In genomic region chr10:11908991-11909390, GRCh38 we compare ENCODE assay signal across 27 cellular contexts.
DNase-seq lines count a peak whose midpoint lies in the region; ATAC-seq, FAIRE-seq and TF ChIP-seq lines count a peak whose summit lies in the region.
"Had no signal": no experiment of that assay in that cellular context is flagged by ENCODE, and none has a peak within 500 bp of the region (broad histone marks: within the 10 kb centered on the region; RNA-seq: fewer than 3 reads in every experiment).

No MANE protein-coding gene starts in this region.

- no peak overlapping the region for H3K4me3 ChIP-seq in astrocyte (ENCODE audit: insufficient read depth, low read depth, low read length)
- no peak overlapping the region for H3K4me3 ChIP-seq in H1 (ENCODE audit: extremely low read depth in 1 of 4, insufficient read depth in 2 of 4, low read depth in 3 of 4, low read length in 4 of 4)
- no peak overlapping the region for H3K4me3 ChIP-seq in neural progenitor cell
- H3K4me3 ChIP-seq in naive thymus-derived CD4-positive, alpha-beta T cell (ENCODE audit: low read length) = no peak overlapping the region
- H3K4me3 ChIP-seq: SJSA1 had no signal

- H3K56ac ChIP-seq in H1 (replicated peaks; ENCODE audit: insufficient read length, low read depth, low read length) = no peak overlapping the region

- ATAC-seq in stimulated activated effector memory CD8-positive, alpha-beta T cell treated with anti-CD3 and anti-CD28 coated beads, Interleukin-12 subunit alpha, Interleukin-12 subunit beta, amount 100 ng/mL, for 72 hours = no peak
- no peak for ATAC-seq in activated T-cell treated with anti-CD3 and anti-CD28 coated beads, Interleukin-2, amount 50 U/mL, for 4 hours
- no peak for ATAC-seq in GM18858 (IDR thresholded peaks at IDR 0.05; ENCODE audit: unreplicated experiment)
- no peak for ATAC-seq in naive thymus-derived CD4-positive, alpha-beta T cell
- ATAC-seq: HCT116 had no signal

- H3K36me3 Mint-ChIP-seq in astrocyte (ENCODE audit: low read depth, unreplicated experiment) (no peaks in the 10 kb centered on the region), neural progenitor cell (no peaks in the 10 kb centered on the region)
- no peaks in the 10 kb centered on the region for H3K36me3 Mint-ChIP-seq in stimulated activated effector memory CD8-positive, alpha-beta T cell treated with anti-CD3 and anti-CD28 coated beads, Interleukin-12 subunit alpha, Interleukin-12 subunit beta, amount 100 ng/mL, for 72 hours
- H3K36me3 Mint-ChIP-seq in activated T-cell treated with anti-CD3 and anti-CD28 coated beads, Interleukin-2, amount 50 U/mL, for 4 hours (ENCODE audit: insufficient read depth) = no peaks in the 10 kb centered on the region
- H3K36me3 Mint-ChIP-seq in naive thymus-derived CD4-positive, alpha-beta T cell = no peaks in the 10 kb centered on the region
- H3K36me3 Mint-ChIP-seq: CD14-positive monocyte, IgD-negative memory B cell had no signal

- FAIRE-seq in astrocyte (lab: Jason Lieb, UNC) = no peak
- no peak for FAIRE-seq in H1 (lab: Jason Lieb, UNC)
- FAIRE-seq: GM12891, GM19239 had no signal

- peaks cover 14% of the 10 kb centered on the region for H3F3A ChIP-seq in neural progenitor cell (ENCODE audit: low read depth)

- POLR2A ChIA-PET in H1 (lab: Charles Lee; ENCODE audit: partially characterized antibody) = interaction anchor here (1.4 kb wide), 1 partner anchor 9 kb away, joined by 3 read pairs; no protein-coding TSS in a partner anchor
- POLR2A ChIA-PET in naive thymus-derived CD4-positive, alpha-beta T cell (lab: Charles Lee) = no interaction called here

- no peak overlapping the region for H3K27ac ChIP-seq in astrocyte (ENCODE audit: low read depth, low read length)
- H3K27ac ChIP-seq in H1 (ENCODE audit: low read depth, low read length) = no peak overlapping the region
- no peak overlapping the region for H3K27ac ChIP-seq in neural progenitor cell
- no peak overlapping the region for H3K27ac ChIP-seq in naive thymus-derived CD4-positive, alpha-beta T cell (ENCODE audit: low read depth, low read length)
- H3K27ac ChIP-seq: HL-60, SJSA1 had no signal

- H3K23me2 ChIP-seq in H1 (ENCODE audit: low read depth, low read length) = no peaks in the 10 kb centered on the region

- no peak overlapping the region for H2BK20ac ChIP-seq in H1 (ENCODE audit: low read length)

- H3K9me3 ChIP-seq in astrocyte (ENCODE audit: insufficient read depth, low read depth, low read length) (no peaks in the 10 kb centered on the region), H1 (ENCODE audit: insufficient read depth in 2 of 2, low read depth in 1 of 2, low read length in 1 of 2) (no peaks in the 10 kb centered on the region), neural progenitor cell (ENCODE audit: low read depth) (no peaks in the 10 kb centered on the region)
- H3K9me3 ChIP-seq in naive thymus-derived CD4-positive, alpha-beta T cell (ENCODE audit: control insufficient read depth in 2 of 3, low read length in 3 of 3) = no peaks in the 10 kb centered on the region
- H3K9me3 ChIP-seq: BE2C, SJSA1 had no signal

- no peak overlapping the region for H3K23ac ChIP-seq in H1 (ENCODE audit: insufficient read length)

- H2BK15ac ChIP-seq in H1 (ENCODE audit: low read length) = no peak overlapping the region

- no peak overlapping the region for H2AFZ ChIP-seq in astrocyte (ENCODE audit: low read depth, low read length)
- H2AFZ ChIP-seq in H1 (ENCODE audit: low read length) = no peak overlapping the region
- no peak overlapping the region for H2AFZ ChIP-seq in neural progenitor cell (replicated peaks)

- H3K27ac Mint-ChIP-seq in astrocyte (ENCODE audit: unreplicated experiment) (no peak overlapping the region), neural progenitor cell (peak overlapping the region; percentile 86)
- H3K27ac Mint-ChIP-seq in stimulated activated effector memory CD8-positive, alpha-beta T cell treated with anti-CD3 and anti-CD28 coated beads, Interleukin-12 subunit alpha, Interleukin-12 subunit beta, amount 100 ng/mL, for 72 hours = peak overlapping the region; percentile 14
- H3K27ac Mint-ChIP-seq in naive thymus-derived CD4-positive, alpha-beta T cell = no peak overlapping the region
- H3K27ac Mint-ChIP-seq: IgD-negative memory B cell had no signal

- H3K4me3 Mint-ChIP-seq in astrocyte (ENCODE audit: unreplicated experiment) (peak overlapping the region; percentile 30), neural progenitor cell (no peak overlapping the region)
- no peak overlapping the region for H3K4me3 Mint-ChIP-seq in stimulated activated effector memory CD8-positive, alpha-beta T cell treated with anti-CD3 and anti-CD28 coated beads, Interleukin-12 subunit alpha, Interleukin-12 subunit beta, amount 100 ng/mL, for 72 hours
- no peak overlapping the region for H3K4me3 Mint-ChIP-seq in activated T-cell treated with anti-CD3 and anti-CD28 coated beads, Interleukin-2, amount 50 U/mL, for 4 hours
- H3K4me3 Mint-ChIP-seq in naive thymus-derived CD4-positive, alpha-beta T cell = no peak overlapping the region
- H3K4me3 Mint-ChIP-seq: CD14-positive monocyte; CD8-positive, alpha-beta memory T cell; IgD-negative memory B cell had no signal

- H4K5ac ChIP-seq in H1 (ENCODE audit: insufficient read length, low read depth, low read length) = no peak overlapping the region

- peak overlapping the region; percentile 68 for H4K8ac ChIP-seq in H1 (ENCODE audit: extremely low read depth, insufficient read depth, low read length)

- no peak overlapping the region for H4K91ac ChIP-seq in H1 (replicated peaks; ENCODE audit: insufficient read length, low read length)

- no peaks in the 10 kb centered on the region for H3K4me1 ChIP-seq in astrocyte (ENCODE audit: insufficient read depth, low read length)
- H3K4me1 ChIP-seq in H1 (replicated peaks in 1 of 4; ENCODE audit: control insufficient read depth in 3 of 4, insufficient read depth in 4 of 4, low read length in 3 of 4) = no peaks in the 10 kb centered on the region; a peak in 2 of 7 replicates
- peaks cover 13% of the 10 kb centered on the region for H3K4me1 ChIP-seq in neural progenitor cell
- H3K4me1 ChIP-seq in naive thymus-derived CD4-positive, alpha-beta T cell (ENCODE audit: control insufficient read depth in 2 of 2, insufficient read depth in 2 of 2, low read length in 2 of 2) = no peaks in the 10 kb centered on the region
- H3K4me1 ChIP-seq: BE2C, SJSA1 had no signal

- H3K27me3 Mint-ChIP-seq in astrocyte (ENCODE audit: low read depth, unreplicated experiment) (peaks cover 17% of the 10 kb centered on the region), neural progenitor cell (ENCODE audit: insufficient read depth, low read depth) (peaks cover 6% of the 10 kb centered on the region)
- H3K27me3 Mint-ChIP-seq in activated T-cell treated with anti-CD3 and anti-CD28 coated beads, Interleukin-2, amount 50 U/mL, for 4 hours (ENCODE audit: low read depth) = peaks cover 2% of the 10 kb centered on the region
- H3K27me3 Mint-ChIP-seq in naive thymus-derived CD4-positive, alpha-beta T cell = peaks cover 0 to 10% (median 0%) of the 10 kb centered on the region in 5 donors

- H3K27me3 ChIP-seq in astrocyte (ENCODE audit: insufficient read depth, low read length) (no peaks in the 10 kb centered on the region), H1 (replicated peaks in 1 of 4; ENCODE audit: control insufficient read depth in 3 of 4, extremely low read depth in 1 of 4, insufficient read depth in 3 of 4, low read length in 3 of 4) (no peaks in the 10 kb centered on the region), neural progenitor cell (no peaks in the 10 kb centered on the region)
- no peaks in the 10 kb centered on the region for H3K27me3 ChIP-seq in naive thymus-derived CD4-positive, alpha-beta T cell (ENCODE audit: control insufficient read depth in 2 of 2, insufficient read depth in 2 of 2, low read length in 2 of 2)
- H3K27me3 ChIP-seq: BE2C, SJSA1 had no signal

- no peaks in the 10 kb centered on the region for H3K79me1 ChIP-seq in H1 (ENCODE audit: low read depth, low read length)

- 91% methylated on average over 11 of the region's 11 CpGs; no CpG with 5 or more reads in 1 of the 2 experiments for WGBS in H1 (ENCODE audit: extremely low coverage in 1 of 2, insufficient coverage in 1 of 2, insufficient read length in 1 of 2, insufficient replicate concordance in 2 of 2, low coverage in 1 of 2, low lambda C conversion rate in 2 of 2, missing lambda C conversion rate in 1 of 2), 2 experiments

- CTCF ChIA-PET in H1 (lab: Charles Lee; ENCODE audit: partially characterized antibody) = interaction anchor here (0.9 to 1.7 kb wide), 7 partner anchors 17 to 126 kb away, joined by 3 to 8 read pairs (median 3); no protein-coding TSS in a partner anchor
- CTCF ChIA-PET in naive thymus-derived CD4-positive, alpha-beta T cell (lab: Charles Lee) = interaction anchor here (0.6 kb wide), 1 partner anchor 61 kb away, joined by 3 read pairs; no protein-coding TSS in a partner anchor

- intact Hi-C loops in naive thymus-derived CD4-positive, alpha-beta T cell (cut with micrococcal nuclease) = no loop called here

- no peaks in the 10 kb centered on the region for H3K4me1 Mint-ChIP-seq in astrocyte (ENCODE audit: low read depth, unreplicated experiment)
- H3K4me1 Mint-ChIP-seq in neural progenitor cell = peaks cover 12% of the 10 kb centered on the region
- H3K4me1 Mint-ChIP-seq in stimulated activated effector memory CD8-positive, alpha-beta T cell treated with anti-CD3 and anti-CD28 coated beads, Interleukin-12 subunit alpha, Interleukin-12 subunit beta, amount 100 ng/mL, for 72 hours = peaks cover 6% of the 10 kb centered on the region
- no peaks in the 10 kb centered on the region for H3K4me1 Mint-ChIP-seq in activated T-cell treated with anti-CD3 and anti-CD28 coated beads, Interleukin-2, amount 50 U/mL, for 4 hours (ENCODE audit: low read depth)
- H3K4me1 Mint-ChIP-seq in naive thymus-derived CD4-positive, alpha-beta T cell = peaks cover 0 to 5% (median 0%) of the 10 kb centered on the region in 7 donors
- H3K4me1 Mint-ChIP-seq: CD14-positive monocyte had no signal

- TF ChIP-seq POLR2A in H1 (IDR thresholded peaks at IDR 0.05; ENCODE audit: control extremely low read depth in 1 of 2, low read depth in 2 of 2, low read length in 2 of 2) = no peak

- DNase-seq in astrocyte (ENCODE audit: low read depth) = no peak
- no peak for DNase-seq in H1 (ENCODE audit: low read depth in 1 of 2, low spot score in 2 of 2)
- DNase-seq in neural progenitor cell (ENCODE audit: low spot score) = no peak
- no peak for DNase-seq in stimulated activated effector memory CD8-positive, alpha-beta T cell treated with anti-CD3 and anti-CD28 coated beads, Interleukin-12 subunit alpha, Interleukin-12 subunit beta, amount 100 ng/mL, for 72 hours (ENCODE audit: low spot score in 2 of 2)
- no peak for DNase-seq in activated T-cell treated with anti-CD3 and anti-CD28 coated beads, Interleukin-2, amount 50 U/mL, for 4 hours
- no peak for DNase-seq in naive thymus-derived CD4-positive, alpha-beta T cell
- DNase-seq: BE2C; Calu3; CD8-positive, alpha-beta memory T cell; DMS79 treated with DMSO at 0.1 percent for 48 hours; GF-D8; NCI-H1092; NCI-H1417 treated with DMSO at 0.1 percent for 48 hours; NCI-H1694 treated with DMSO at 0.1 percent for 48 hours; NCI-H2081; NCI-H226; NCI-H510A; Right ventricle myocardium superior; RPMI8226 had no signal

- TF ChIP-seq RAD21 in H1 (IDR thresholded peaks at IDR 0.05 in 1 of 2, conservative IDR thresholded peaks at IDR 0.05 in 1 of 2; ENCODE audit: low read depth in 2 of 2, low read length in 2 of 2) = no peak

- TF ChIP-seq EP300 in H1 (IDR thresholded peaks at IDR 0.05; ENCODE audit: borderline replicate concordance in 1 of 2, low read depth in 2 of 2, low read length in 2 of 2) = no peak

- TF ChIP-seq CTCF in astrocyte (IDR thresholded peaks at IDR 0.05; ENCODE audit: insufficient read depth, low read depth, low read length) (no peak), H1 (IDR thresholded peaks at IDR 0.05; ENCODE audit: control extremely low read depth in 1 of 3, insufficient read depth in 1 of 3, low read depth in 1 of 3, low read length in 3 of 3) (no peak), neural progenitor cell (IDR thresholded peaks at IDR 0.05) (no peak)

- no peak overlapping the region; the same call in 1 of the 2 replicates for H3K18ac ChIP-seq in H1 (ENCODE audit: extremely low read depth, low read length)

- H2BK120ac ChIP-seq in H1 (replicated peaks; ENCODE audit: low read depth, low read length) = no peak overlapping the region

- H2AK5ac ChIP-seq in H1 (ENCODE audit: low read depth, low read length) = no peak overlapping the region

- no peak overlapping the region for H3K14ac ChIP-seq in H1 (ENCODE audit: insufficient read length)

- H3K36me3 ChIP-seq in astrocyte (ENCODE audit: insufficient read depth, low read length) (no peaks in the 10 kb centered on the region), H1 (ENCODE audit: control insufficient read depth in 2 of 4, insufficient read depth in 4 of 4, low read length in 3 of 4) (no peaks in the 10 kb centered on the region), neural progenitor cell (no peaks in the 10 kb centered on the region)
- H3K36me3 ChIP-seq in naive thymus-derived CD4-positive, alpha-beta T cell (ENCODE audit: control insufficient read depth in 2 of 3, insufficient read depth in 3 of 3, low read length in 3 of 3) = no peaks in the 10 kb centered on the region
- H3K36me3 ChIP-seq: BE2C, SJSA1 had no signal

- H3K4ac ChIP-seq in H1 (replicated peaks; ENCODE audit: insufficient read length, low read depth, low read length) = no peak overlapping the region

- no peak overlapping the region for H3K4me2 ChIP-seq in astrocyte (ENCODE audit: low read length)
- H3K4me2 ChIP-seq in H1 (ENCODE audit: insufficient read depth in 1 of 2, low read depth in 2 of 2, low read length in 2 of 2) = no peak overlapping the region
- no peak overlapping the region for H3K4me2 ChIP-seq in neural progenitor cell

- H2BK12ac ChIP-seq in H1 (ENCODE audit: low read depth, low read length) = no peak overlapping the region

- H3K9me3 Mint-ChIP-seq in astrocyte (ENCODE audit: unreplicated experiment) (no peaks in the 10 kb centered on the region), neural progenitor cell (peaks cover 1% of the 10 kb centered on the region)
- no peaks in the 10 kb centered on the region for H3K9me3 Mint-ChIP-seq in stimulated activated effector memory CD8-positive, alpha-beta T cell treated with anti-CD3 and anti-CD28 coated beads, Interleukin-12 subunit alpha, Interleukin-12 subunit beta, amount 100 ng/mL, for 72 hours
- H3K9me3 Mint-ChIP-seq in activated T-cell treated with anti-CD3 and anti-CD28 coated beads, Interleukin-2, amount 50 U/mL, for 4 hours = no peaks in the 10 kb centered on the region
- H3K9me3 Mint-ChIP-seq in naive thymus-derived CD4-positive, alpha-beta T cell = no peaks in the 10 kb centered on the region
- H3K9me3 Mint-ChIP-seq: CD14-positive monocyte; CD8-positive, alpha-beta memory T cell had no signal

- H4K20me1 ChIP-seq in astrocyte (ENCODE audit: insufficient read depth, low read length) = no peaks in the 10 kb centered on the region
- H4K20me1 ChIP-seq in H1 (replicated peaks in 1 of 2; ENCODE audit: control insufficient read depth in 1 of 2, insufficient read depth in 2 of 2, low read length in 2 of 2) = no peaks in the 10 kb centered on the region
- H4K20me1 ChIP-seq in neural progenitor cell (ENCODE audit: low read depth) = no peaks in the 10 kb centered on the region

- no peak overlapping the region for H3K9ac ChIP-seq in astrocyte (ENCODE audit: low read length)
- H3K9ac ChIP-seq in H1 (replicated peaks in 1 of 4; ENCODE audit: extremely low read depth in 1 of 4, low read depth in 3 of 4, low read length in 3 of 4) = no peak overlapping the region
- no peak overlapping the region for H3K9ac ChIP-seq in neural progenitor cell

- H3K79me2 ChIP-seq in astrocyte (ENCODE audit: insufficient read depth, low read length) (no peaks in the 10 kb centered on the region), H1 (ENCODE audit: control insufficient read depth in 1 of 2, insufficient read depth in 2 of 2, low read length in 2 of 2) (no peaks in the 10 kb centered on the region), neural progenitor cell (ENCODE audit: low read depth) (no peaks in the 10 kb centered on the region)

- no peak overlapping the region for H2BK5ac ChIP-seq in H1 (ENCODE audit: low read depth, low read length)

Comparison
In these comparisons a context has a peak if more than half of its experiments do, and no peak if none do; other contexts are left out.
1. H3K27ac Mint-ChIP-seq: peak in neural progenitor cell (single experiment) and stimulated activated effector memory CD8-positive, alpha-beta T cell treated with anti-CD3 and anti-CD28 coated beads, Interleukin-12 subunit alpha, Interleukin-12 subunit beta, amount 100 ng/mL, for 72 hours (single experiment); none in astrocyte (single experiment) and naive thymus-derived CD4-positive, alpha-beta T cell (0 of 9).